ENCODE assay signal across 8 cellular contexts in genomic region chr3:172710709-172711456, GRCh38. TPM values are rescaled to one million over a fixed set of nuclear protein-coding genes. Genes with fewer than 3 reads are reported as not detected.
DNase-seq lines count a peak whose midpoint lies in the region; ATAC-seq, FAIRE-seq and TF ChIP-seq lines count a peak whose summit lies in the region.

TSS of gene NCEH1 (minus strand) at chr3:172711067. CDS start at chr3:172710984, 83 bp downstream.

- peak; percentile 97 to 98 for ATAC-seq in A549
- ATAC-seq in HG03066 (IDR thresholded peaks at IDR 0.05; ENCODE audit: low read depth, unreplicated experiment): peak; percentile 99

- peak within 1 kb of the TSS; percentile 81 for H3K4me2 ChIP-seq in A549

- peak; percentile 87 for TF ChIP-seq CTCF in A549 (IDR thresholded peaks at IDR 0.05)
- peak; percentile 87 for TF ChIP-seq CTCF in brain microvascular endothelial cell (IDR thresholded peaks at IDR 0.05; ENCODE audit: low read depth, low read length, missing control alignments)

- POLR2A ChIA-PET in A549 (lab: Yijun Ruan, JAX): interaction anchor here (0.6 to 4.4 kb wide), 7 partner anchors 11 to 86 kb away, joined by 3 to 66 read pairs (median 4); partner anchors contain the start of gene ECT2

- in situ Hi-C loops in brain microvascular endothelial cell (cut with HindIII; ENCODE audit: low pct_ligation_motif_present, low sequenced_read_pairs): no loop called here

- peak within 1 kb of the TSS; percentile 92 for H3K4me3 ChIP-seq in A549
- peak within 1 kb of the TSS; percentile 98 for H3K4me3 ChIP-seq in brain microvascular endothelial cell (ENCODE audit: low read depth, low read length)
- peak within 1 kb of the TSS; percentile 91 for H3K4me3 ChIP-seq in iPS-11a (ENCODE audit: low read depth, low read length)
- H3K4me3 ChIP-seq in skeletal muscle cell (ENCODE audit: low read depth, low read length): peak within 1 kb of the TSS; percentile 88

- DNase-seq in A549 (ENCODE audit: low read depth in 1 of 2, low spot score in 1 of 2) (peak; percentile 95 to 98), NCI-H2107 treated with DMSO at 0.1 percent for 48 hours (lab: John Stamatoyannopoulos, UW; ENCODE audit: unreplicated experiment) (peak; percentile 99), UCSD-AML1 (lab: John Stamatoyannopoulos, UW; ENCODE audit: unreplicated experiment) (peak; percentile 92), brain microvascular endothelial cell (peak; percentile 96), skeletal muscle cell (ENCODE audit: low read depth) (peak; percentile 87)

- TF ChIP-seq EP300 in A549 (IDR thresholded peaks at IDR 0.05): peak in 1 of 2 experiments; percentile 30; a peak in 1 of 5 replicates

- H3K27ac ChIP-seq in A549: peak within 1 kb of the TSS; percentile 86 to 93
- peak within 1 kb of the TSS; percentile 83 for H3K27ac ChIP-seq in brain microvascular endothelial cell

- H3K36me3 ChIP-seq in brain microvascular endothelial cell (replicated peaks): no peaks in the 10 kb centered on the region

- H3K9me3 ChIP-seq in A549: no peaks in the 10 kb centered on the region

- H3K27me3 ChIP-seq in brain microvascular endothelial cell (replicated peaks): no peaks in the 10 kb centered on the region

- peak; percentile 97 for FAIRE-seq in A549 (lab: Jason Lieb, UNC)

- TF ChIP-seq RAD21 in A549 (conservative IDR thresholded peaks at IDR 0.05 in 1 of 2, IDR thresholded peaks at IDR 0.05 in 1 of 2): peak; percentile 76 to 84

- CTCF ChIA-PET in A549 (lab: Yijun Ruan, JAX): interaction anchor here (0.6 to 6.7 kb wide), 20 partner anchors 9 to 87 kb away, joined by 3 to 83 read pairs (median 5); partner anchors contain the start of gene ECT2

- H3K4me1 ChIP-seq in A549: peaks cover 38% of the 10 kb centered on the region

- TF ChIP-seq POLR2A in A549 (IDR thresholded peaks at IDR 0.05; ENCODE audit: low read length) (peak; percentile 97), GM18526 (IDR thresholded peaks at IDR 0.05; ENCODE audit: extremely low read depth, insufficient read length) (peak; percentile 91)

- WGBS in A549 (ENCODE audit: missing lambda C conversion rate): 1% methylated on average over 27 of the region's 38 CpGs

TF ChIP-seq in A549, 52 proteins besides CTCF, POLR2A, EP300 and RAD21:
- TF ChIP-seq PHF8 (IDR thresholded peaks at IDR 0.05; ENCODE audit: borderline replicate concordance, low read depth): peak; percentile 65; the same call in 1 of the 2 replicates
- TF ChIP-seq, protein P1, sequence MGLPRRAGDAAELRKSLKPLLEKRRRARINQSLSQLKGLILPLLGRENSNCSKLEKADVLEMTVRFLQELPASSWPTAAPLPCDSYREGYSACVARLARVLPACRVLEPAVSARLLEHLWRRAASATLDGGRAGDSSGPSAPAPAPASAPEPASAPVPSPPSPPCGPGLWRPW (IDR thresholded peaks at IDR 0.05): no peak
- peak; percentile 80 to 86 for TF ChIP-seq JUN (IDR thresholded peaks at IDR 0.05)
- TF ChIP-seq ESRRA (IDR thresholded peaks at IDR 0.05; ENCODE audit: borderline replicate concordance, low read length): no peak
- peak; percentile 81 for TF ChIP-seq SMC3 (IDR thresholded peaks at IDR 0.05)
- no peak for TF ChIP-seq ZNF302 (CRISPR knock-in tag; IDR thresholded peaks at IDR 0.05)
- peak; percentile 68; the same call in 1 of the 2 replicates for TF ChIP-seq PBX3 (IDR thresholded peaks at IDR 0.05)
- TF ChIP-seq MAX (IDR thresholded peaks at IDR 0.05): peak; percentile 85
- peak; percentile 39; the same call in 1 of the 2 replicates for TF ChIP-seq JUNB (IDR thresholded peaks at IDR 0.05)
- peak; percentile 80 to 94 for TF ChIP-seq CEBPB (IDR thresholded peaks at IDR 0.05)
- no peak for TF ChIP-seq FOSL2 (IDR thresholded peaks at IDR 0.05)
- TF ChIP-seq FOSL2 (CRISPR knock-in tag; IDR thresholded peaks at IDR 0.05): peak; percentile 83
- peak; percentile 56; the same call in 1 of the 2 replicates for TF ChIP-seq E2F6 (IDR thresholded peaks at IDR 0.05; ENCODE audit: borderline replicate concordance, low read depth)
- TF ChIP-seq BCL3 (IDR thresholded peaks at IDR 0.05): peak; percentile 61; the same call in 2 of the 3 replicates

RNA-seq across cellular contexts. Expression of gene NCEH1, which starts in this region (rescaled TPM):
- polyA plus RNA-seq in A549 (2011; rRNA removed) (32.2 and 33.2 TPM in 2 replicates), A549 (2017; fragmentation: RNase III; extraction: RNeasy Plus Mini Kit Qiagen cat#74134 plus additional on column Dnase treatment) (20.7 to 25.8 TPM (median 21.4 TPM) in 3 replicates)
- 10.6 and 12.9 TPM in 2 replicates for polyA plus RNA-seq in A549 (2012; cell fraction: cytosol; rRNA removed)
- polyA plus RNA-seq in A549 (2012; cell fraction: nucleus; rRNA removed): 12.4 TPM in 2 replicates
- 34.7 and 36.7 TPM in 2 replicates for polyA minus RNA-seq in A549 (2011; rRNA and poly(A)+ RNA removed)

Comparison
In these comparisons a context has a peak if more than half of its experiments do, and no peak if none do; other contexts are left out.
1. Peak in every context shown above with its lines: DNase-seq, ATAC-seq, H3K4me3 ChIP-seq and H3K27ac ChIP-seq.